In genomic region chr9:131237931-131238401, GRCh38 we compare ENCODE assay signal across 8 cellular contexts. TPM values are rescaled to one million over a fixed set of nuclear protein-coding genes. Genes with fewer than 3 reads are reported as not detected.
A peak's percentile ranks its signal among the peaks of the same experiment; 100 is the strongest.
DNase-seq lines count a peak whose midpoint lies in the region; ATAC-seq and TF ChIP-seq lines count a peak whose summit lies in the region.

No MANE protein-coding gene starts in this region.

- peaks cover 52% of the 10 kb centered on the region for H3K4me1 Mint-ChIP-seq in activated CD8-positive, alpha-beta T cell treated with anti-CD3 and anti-CD28 coated beads, Interleukin-2, amount 10 ng/mL, durations not matched to agents 7 days and 5 days (ENCODE audit: low read depth)
- peaks cover 32 to 38% of the 10 kb centered on the region in 2 donors for H3K4me1 Mint-ChIP-seq in effector memory CD8-positive, alpha-beta T cell (ENCODE audit: low read depth in 2 of 2)

- H3K27ac ChIP-seq in muscle layer of duodenum (ENCODE audit: low read length), result peak overlapping the region; percentile 57

- POLR2A ChIA-PET in activated CD8-positive, alpha-beta T cell treated with anti-CD3 and anti-CD28 coated beads, Interleukin-2, amount 10 ng/mL, durations not matched to agents 7 days and 5 days (lab: Charles Lee), result interaction anchor here (0.6 to 5.3 kb wide), 11 partner anchors 9 to 160 kb away, joined by 3 to 54 read pairs (median 4); partner anchors contain the start of genes FAM78A and NUP214

- peak overlapping the region; percentile 96 for H3K27ac Mint-ChIP-seq in activated CD8-positive, alpha-beta T cell treated with anti-CD3 and anti-CD28 coated beads, Interleukin-2, amount 10 ng/mL, durations not matched to agents 7 days and 5 days
- peak overlapping the region; percentile 95 to 97 for H3K27ac Mint-ChIP-seq in effector memory CD8-positive, alpha-beta T cell

- H3K27me3 Mint-ChIP-seq in activated CD8-positive, alpha-beta T cell treated with anti-CD3 and anti-CD28 coated beads, Interleukin-2, amount 10 ng/mL, durations not matched to agents 7 days and 5 days (ENCODE audit: low read depth), result no peaks in the 10 kb centered on the region
- H3K27me3 Mint-ChIP-seq in effector memory CD8-positive, alpha-beta T cell, result no peaks in the 10 kb centered on the region

- CTCF ChIA-PET in activated CD8-positive, alpha-beta T cell treated with anti-CD3 and anti-CD28 coated beads, Interleukin-2, amount 10 ng/mL, durations not matched to agents 7 days and 5 days (lab: Charles Lee), result interaction anchor here (1.4 to 2.1 kb wide), 4 partner anchors 14 to 98 kb away, joined by 4 to 12 read pairs (median 8); no protein-coding TSS in a partner anchor

- H3K4me3 Mint-ChIP-seq in activated CD8-positive, alpha-beta T cell treated with anti-CD3 and anti-CD28 coated beads, Interleukin-2, amount 10 ng/mL, durations not matched to agents 7 days and 5 days, result peak overlapping the region; percentile 70
- peak overlapping the region; percentile 76 to 79 for H3K4me3 Mint-ChIP-seq in effector memory CD8-positive, alpha-beta T cell

- peaks cover 26% of the 10 kb centered on the region for H3K36me3 Mint-ChIP-seq in activated CD8-positive, alpha-beta T cell treated with anti-CD3 and anti-CD28 coated beads, Interleukin-2, amount 10 ng/mL, durations not matched to agents 7 days and 5 days (ENCODE audit: low read depth)
- peaks cover 39% of the 10 kb centered on the region for H3K36me3 Mint-ChIP-seq in effector memory CD8-positive, alpha-beta T cell (ENCODE audit: insufficient read depth)

- peaks cover 7 to 21% of the 10 kb centered on the region in 2 donors for H3K36me3 ChIP-seq in muscle layer of duodenum (ENCODE audit: control insufficient read depth in 1 of 2, insufficient read depth in 2 of 2, low read length in 2 of 2)

- no peaks in the 10 kb centered on the region for H3K27me3 ChIP-seq in muscle layer of duodenum (ENCODE audit: low read depth, low read length)

- in situ Hi-C loops in GM13977 (cut with MboI; ENCODE audit: low pct_unique_long_range_greater_than_20kb, low sequenced_read_pairs, unreplicated experiment), result no loop called here

- H3K9me3 ChIP-seq in muscle layer of duodenum (ENCODE audit: control insufficient read depth in 1 of 2, low read length in 2 of 2), result peaks cover 0 to 2% of the 10 kb centered on the region in 2 donors

- no peaks in the 10 kb centered on the region for H3K9me3 Mint-ChIP-seq in activated CD8-positive, alpha-beta T cell treated with anti-CD3 and anti-CD28 coated beads, Interleukin-2, amount 10 ng/mL, durations not matched to agents 7 days and 5 days (ENCODE audit: insufficient read depth)
- no peaks in the 10 kb centered on the region for H3K9me3 Mint-ChIP-seq in effector memory CD8-positive, alpha-beta T cell

- no peak for TF ChIP-seq CTCF in GM13977 (IDR thresholded peaks at IDR 0.05; ENCODE audit: extremely low read depth, insufficient read depth, missing control alignments)

- peak; percentile 81 for DNase-seq in GM13977 (ENCODE audit: low spot score)
- DNase-seq in NCI-H510A (lab: John Stamatoyannopoulos, UW), result peak; percentile 78
- peak; percentile 94 for DNase-seq in activated CD8-positive, alpha-beta T cell treated with anti-CD3 and anti-CD28 coated beads, Interleukin-2, amount 10 ng/mL, durations not matched to agents 7 days and 5 days
- peak; percentile 82 to 88 (median 85) for DNase-seq in effector memory CD8-positive, alpha-beta T cell
- DNase-seq in stimulated activated CD8-positive, alpha-beta memory T cell treated with anti-CD3 and anti-CD28 coated beads, Interleukin-7, amount 100 ng/mL, for 24 hours (ENCODE audit: low read depth), result peak; percentile 72
- no peak for DNase-seq in NCI-H2081 (lab: John Stamatoyannopoulos, UW)

- peaks cover 8 to 16% of the 10 kb centered on the region in 2 donors for H3K4me1 ChIP-seq in muscle layer of duodenum (ENCODE audit: control insufficient read depth in 1 of 2, insufficient read depth in 2 of 2, low read length in 2 of 2)

- ATAC-seq in HG02610 (IDR thresholded peaks at IDR 0.05; ENCODE audit: unreplicated experiment), result peak; percentile 86
- ATAC-seq in activated CD8-positive, alpha-beta T cell treated with anti-CD3 and anti-CD28 coated beads, Interleukin-2, amount 10 ng/mL, durations not matched to agents 7 days and 5 days, result peak; percentile 98
- ATAC-seq in effector memory CD8-positive, alpha-beta T cell (replicated peaks), result peak; percentile 87

- peak overlapping the region in 1 of 2 donors; percentile 41 for H3K4me3 ChIP-seq in muscle layer of duodenum (ENCODE audit: low read depth in 1 of 2, low read length in 2 of 2)

RNA-seq across cellular contexts. Expression of gene FAM78A, which starts 38.3 kb away (rescaled TPM):
- total RNA-seq in activated CD8-positive, alpha-beta T cell treated with anti-CD3 and anti-CD28 coated beads, Interleukin-2, amount 10 ng/mL, durations not matched to agents 7 days and 5 days, result 100 to 1,000 TPM in 1 of 2 experiments, 10 to 100 TPM in 1; 99.2 to 101 TPM

RNA-seq across cellular contexts. Expression of gene PLPP7, which starts 51.6 kb away (rescaled TPM):
- under 1 TPM in 1 of 2 experiments, not detected in 1; 0.21 TPM for total RNA-seq in activated CD8-positive, alpha-beta T cell treated with anti-CD3 and anti-CD28 coated beads, Interleukin-2, amount 10 ng/mL, durations not matched to agents 7 days and 5 days

Comparison
In these comparisons a context has a peak if more than half of its experiments do, and no peak if none do; other contexts are left out.
1. DNase-seq: peak in GM13977 (single experiment), NCI-H510A (single experiment), activated CD8-positive, alpha-beta T cell treated with anti-CD3 and anti-CD28 coated beads, Interleukin-2, amount 10 ng/mL, durations not matched to agents 7 days and 5 days (single experiment), effector memory CD8-positive, alpha-beta T cell (3 of 3) and stimulated activated CD8-positive, alpha-beta memory T cell treated with anti-CD3 and anti-CD28 coated beads, Interleukin-7, amount 100 ng/mL, for 24 hours (single experiment); none in NCI-H2081 (0 of 2).
2. Peak in every context shown above with its lines, with median percentiles within 50 percentile points of each other: ATAC-seq.